Comparison of ENCODE assay signal across 1 cellular context in the genomic region with DNA sequence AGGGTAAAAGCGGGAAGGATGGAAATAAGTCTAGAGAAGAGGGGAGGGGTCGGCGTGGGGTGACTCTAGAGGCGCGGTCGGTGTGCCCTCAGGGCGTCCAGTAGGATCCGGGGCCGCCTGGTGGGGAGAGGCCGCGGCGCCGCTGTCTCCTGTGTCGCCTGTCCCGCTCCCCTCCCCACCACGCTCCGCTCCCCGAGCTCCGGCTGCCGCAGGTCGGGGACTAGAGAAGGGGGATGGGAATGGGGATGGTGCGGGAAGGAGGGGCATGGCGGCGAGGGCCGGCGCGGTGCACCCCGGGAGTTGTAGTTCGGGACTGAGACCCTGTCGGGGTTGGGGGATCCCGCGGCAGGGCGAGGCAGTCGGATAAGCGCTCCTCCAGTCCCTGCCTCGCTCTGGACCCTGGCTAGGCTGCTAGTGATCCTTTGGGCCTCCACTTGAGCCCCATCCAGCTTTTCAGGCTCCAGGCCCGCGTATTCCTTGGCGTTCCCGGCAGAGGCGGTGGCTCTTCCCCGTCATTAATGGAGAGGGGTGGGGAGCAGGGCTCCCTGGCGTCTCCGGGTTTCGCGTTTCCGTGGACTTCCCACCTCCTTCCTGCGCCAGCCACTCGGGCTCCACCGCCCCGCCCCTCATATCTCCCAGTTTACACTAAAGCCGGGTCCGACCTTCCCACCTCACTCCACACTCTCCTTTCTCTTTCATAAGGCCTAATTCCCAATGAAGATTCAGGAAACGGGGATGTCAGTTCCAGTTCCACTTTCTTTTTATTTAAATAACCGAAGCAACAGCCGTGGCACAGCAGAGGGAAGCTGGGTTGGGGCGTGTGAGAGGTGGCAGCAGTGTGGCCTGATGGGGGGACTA.
TF ChIP-seq lines count a peak whose summit lies in the region.

A gene with protein sequence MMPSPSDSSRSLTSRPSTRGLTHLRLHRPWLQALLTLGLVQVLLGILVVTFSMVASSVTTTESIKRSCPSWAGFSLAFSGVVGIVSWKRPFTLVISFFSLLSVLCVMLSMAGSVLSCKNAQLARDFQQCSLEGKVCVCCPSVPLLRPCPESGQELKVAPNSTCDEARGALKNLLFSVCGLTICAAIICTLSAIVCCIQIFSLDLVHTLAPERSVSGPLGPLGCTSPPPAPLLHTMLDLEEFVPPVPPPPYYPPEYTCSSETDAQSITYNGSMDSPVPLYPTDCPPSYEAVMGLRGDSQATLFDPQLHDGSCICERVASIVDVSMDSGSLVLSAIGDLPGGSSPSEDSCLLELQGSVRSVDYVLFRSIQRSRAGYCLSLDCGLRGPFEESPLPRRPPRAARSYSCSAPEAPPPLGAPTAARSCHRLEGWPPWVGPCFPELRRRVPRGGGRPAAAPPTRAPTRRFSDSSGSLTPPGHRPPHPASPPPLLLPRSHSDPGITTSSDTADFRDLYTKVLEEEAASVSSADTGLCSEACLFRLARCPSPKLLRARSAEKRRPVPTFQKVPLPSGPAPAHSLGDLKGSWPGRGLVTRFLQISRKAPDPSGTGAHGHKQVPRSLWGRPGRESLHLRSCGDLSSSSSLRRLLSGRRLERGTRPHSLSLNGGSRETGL (minus strand): TSS at position 241 of the 858 bp plus-strand sequence. CDS start 606 bp downstream, outside the sequence.

TF ChIP-seq in K562, 482 proteins besides CTCF, POLR2A, EP300 and RAD21 (continued from another document):
- TF ChIP-seq ILF3 (IDR thresholded peaks at IDR 0.05; ENCODE audit: borderline replicate concordance) (no peak), RBM34 (IDR thresholded peaks at IDR 0.05; ENCODE audit: borderline replicate concordance, insufficient read depth, low read length) (0 out of 2 replicates have a peak, but pooled peaks have one; percentile 10), FOXA1 (IDR thresholded peaks at IDR 0.05; ENCODE audit: borderline replicate concordance) (no peak), ZNF121 (CRISPR knock-in tag; conservative IDR thresholded peaks at IDR 0.05) (no peak), ZFP36 (IDR thresholded peaks at IDR 0.05; ENCODE audit: low read depth, low read length, partially characterized antibody) (no peak), ZSCAN32 (CRISPR knock-in tag; IDR thresholded peaks at IDR 0.05) (no peak), TAF15 (IDR thresholded peaks at IDR 0.05; ENCODE audit: low read depth, low read length) (no peak), SUPT5H (IDR thresholded peaks at IDR 0.05) (peak; percentile 49; the same call in 1 of the 2 replicates), ZBTB7A (IDR thresholded peaks at IDR 0.05; ENCODE audit: borderline replicate concordance, control insufficient read depth, low read depth, low read length) (peak; percentile 82), HDAC8 (tag; IDR thresholded peaks at IDR 0.05) (no peak), TEAD1 (CRISPR knock-in tag; IDR thresholded peaks at IDR 0.05) (no peak; a peak in 1 of 4 replicates), CBX1 (IDR thresholded peaks at IDR 0.05; ENCODE audit: low read depth) (no peak), ZNF324 (CRISPR knock-in tag; IDR thresholded peaks at IDR 0.05) (no peak), MYC (IDR thresholded peaks at IDR 0.05; ENCODE audit: low read depth, low read length) (peak; percentile 86), MYC (CRISPR knock-in tag; IDR thresholded peaks at IDR 0.05; ENCODE audit: borderline replicate concordance, low read depth) (no peak), TCFL5 (CRISPR knock-in tag; conservative IDR thresholded peaks at IDR 0.05) (no peak), U2AF1 (optimal IDR thresholded peaks at IDR 0.05; ENCODE audit: low read depth, low read length) (no peak), TAF7 (tag; IDR thresholded peaks at IDR 0.05) (no peak), ZNF79 (CRISPR knock-in tag; IDR thresholded peaks at IDR 0.05; ENCODE audit: low read depth) (no peak), HDAC2 (IDR thresholded peaks at IDR 0.05) (no peak), SIX5 (IDR thresholded peaks at IDR 0.05; ENCODE audit: borderline replicate concordance in 1 of 2, insufficient read depth in 1 of 2, low read depth in 1 of 2, low read length in 2 of 2) (peak; percentile 68 to 77), TAF9B (IDR thresholded peaks at IDR 0.05; ENCODE audit: partially characterized antibody) (no peak), HLTF (IDR thresholded peaks at IDR 0.05) (no peak), ZC3H11A (IDR thresholded peaks at IDR 0.05; ENCODE audit: low read depth, low read length) (no peak), CC2D1A (IDR thresholded peaks at IDR 0.05) (no peak), PYGO2 (tag; IDR thresholded peaks at IDR 0.05) (no peak), SIN3B (IDR thresholded peaks at IDR 0.05; ENCODE audit: low read depth) (no peak), JUND (IDR thresholded peaks at IDR 0.05; ENCODE audit: borderline replicate concordance, low read depth, low read length) (0 out of 2 replicates have a peak, but pooled peaks have one; percentile 7), JUND (tag; IDR thresholded peaks at IDR 0.05; ENCODE audit: borderline replicate concordance, low read depth, low read length) (no peak; the same call in 2 of the 3 replicates), MEIS2 (IDR thresholded peaks at IDR 0.05; ENCODE audit: partially characterized antibody) (no peak), SIN3A (IDR thresholded peaks at IDR 0.05; ENCODE audit: borderline replicate concordance in 2 of 2, control insufficient read depth in 1 of 2, low read depth in 2 of 2, low read length in 2 of 2) (peak in 1 of 2 experiments; percentile 59; a peak in 1 of 4 replicates), NFYB (IDR thresholded peaks at IDR 0.05; ENCODE audit: extremely low read depth, insufficient read length) (no peak), GABPB2 (CRISPR knock-in tag; conservative IDR thresholded peaks at IDR 0.05) (no peak)
- TF ChIP-seq, protein P1, sequence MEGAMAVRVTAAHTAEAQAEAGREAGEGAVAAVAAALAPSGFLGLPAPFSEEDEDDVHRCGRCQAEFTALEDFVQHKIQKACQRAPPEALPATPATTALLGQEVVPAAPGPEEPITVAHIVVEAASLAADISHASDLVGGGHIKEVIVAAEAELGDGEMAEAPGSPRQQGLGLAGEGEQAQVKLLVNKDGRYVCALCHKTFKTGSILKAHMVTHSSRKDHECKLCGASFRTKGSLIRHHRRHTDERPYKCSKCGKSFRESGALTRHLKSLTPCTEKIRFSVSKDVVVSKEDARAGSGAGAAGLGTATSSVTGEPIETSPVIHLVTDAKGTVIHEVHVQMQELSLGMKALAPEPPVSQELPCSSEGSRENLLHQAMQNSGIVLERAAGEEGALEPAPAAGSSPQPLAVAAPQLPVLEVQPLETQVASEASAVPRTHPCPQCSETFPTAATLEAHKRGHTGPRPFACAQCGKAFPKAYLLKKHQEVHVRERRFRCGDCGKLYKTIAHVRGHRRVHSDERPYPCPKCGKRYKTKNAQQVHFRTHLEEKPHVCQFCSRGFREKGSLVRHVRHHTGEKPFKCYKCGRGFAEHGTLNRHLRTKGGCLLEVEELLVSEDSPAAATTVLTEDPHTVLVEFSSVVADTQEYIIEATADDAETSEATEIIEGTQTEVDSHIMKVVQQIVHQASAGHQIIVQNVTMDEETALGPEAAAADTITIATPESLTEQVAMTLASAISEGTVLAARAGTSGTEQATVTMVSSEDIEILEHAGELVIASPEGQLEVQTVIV (CRISPR knock-in tag; IDR thresholded peaks at IDR 0.05; ENCODE audit: borderline replicate concordance), result no peak
- TF ChIP-seq, protein P2, sequence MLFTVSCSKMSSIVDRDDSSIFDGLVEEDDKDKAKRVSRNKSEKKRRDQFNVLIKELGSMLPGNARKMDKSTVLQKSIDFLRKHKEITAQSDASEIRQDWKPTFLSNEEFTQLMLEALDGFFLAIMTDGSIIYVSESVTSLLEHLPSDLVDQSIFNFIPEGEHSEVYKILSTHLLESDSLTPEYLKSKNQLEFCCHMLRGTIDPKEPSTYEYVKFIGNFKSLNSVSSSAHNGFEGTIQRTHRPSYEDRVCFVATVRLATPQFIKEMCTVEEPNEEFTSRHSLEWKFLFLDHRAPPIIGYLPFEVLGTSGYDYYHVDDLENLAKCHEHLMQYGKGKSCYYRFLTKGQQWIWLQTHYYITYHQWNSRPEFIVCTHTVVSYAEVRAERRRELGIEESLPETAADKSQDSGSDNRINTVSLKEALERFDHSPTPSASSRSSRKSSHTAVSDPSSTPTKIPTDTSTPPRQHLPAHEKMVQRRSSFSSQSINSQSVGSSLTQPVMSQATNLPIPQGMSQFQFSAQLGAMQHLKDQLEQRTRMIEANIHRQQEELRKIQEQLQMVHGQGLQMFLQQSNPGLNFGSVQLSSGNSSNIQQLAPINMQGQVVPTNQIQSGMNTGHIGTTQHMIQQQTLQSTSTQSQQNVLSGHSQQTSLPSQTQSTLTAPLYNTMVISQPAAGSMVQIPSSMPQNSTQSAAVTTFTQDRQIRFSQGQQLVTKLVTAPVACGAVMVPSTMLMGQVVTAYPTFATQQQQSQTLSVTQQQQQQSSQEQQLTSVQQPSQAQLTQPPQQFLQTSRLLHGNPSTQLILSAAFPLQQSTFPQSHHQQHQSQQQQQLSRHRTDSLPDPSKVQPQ (CRISPR knock-in tag; IDR thresholded peaks at IDR 0.05; ENCODE audit: borderline replicate concordance), result 0 out of 2 replicates have a peak, but pooled peaks have one; percentile 45
- TF ChIP-seq, protein P3, sequence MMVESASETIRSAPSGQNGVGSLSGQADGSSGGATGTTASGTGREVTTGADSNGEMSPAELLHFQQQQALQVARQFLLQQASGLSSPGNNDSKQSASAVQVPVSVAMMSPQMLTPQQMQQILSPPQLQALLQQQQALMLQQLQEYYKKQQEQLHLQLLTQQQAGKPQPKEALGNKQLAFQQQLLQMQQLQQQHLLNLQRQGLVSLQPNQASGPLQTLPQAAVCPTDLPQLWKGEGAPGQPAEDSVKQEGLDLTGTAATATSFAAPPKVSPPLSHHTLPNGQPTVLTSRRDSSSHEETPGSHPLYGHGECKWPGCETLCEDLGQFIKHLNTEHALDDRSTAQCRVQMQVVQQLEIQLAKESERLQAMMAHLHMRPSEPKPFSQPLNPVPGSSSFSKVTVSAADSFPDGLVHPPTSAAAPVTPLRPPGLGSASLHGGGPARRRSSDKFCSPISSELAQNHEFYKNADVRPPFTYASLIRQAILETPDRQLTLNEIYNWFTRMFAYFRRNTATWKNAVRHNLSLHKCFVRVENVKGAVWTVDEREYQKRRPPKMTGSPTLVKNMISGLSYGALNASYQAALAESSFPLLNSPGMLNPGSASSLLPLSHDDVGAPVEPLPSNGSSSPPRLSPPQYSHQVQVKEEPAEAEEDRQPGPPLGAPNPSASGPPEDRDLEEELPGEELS (CRISPR knock-in tag; IDR thresholded peaks at IDR 0.05; ENCODE audit: borderline replicate concordance), result no peak
- TF ChIP-seq, protein P4, sequence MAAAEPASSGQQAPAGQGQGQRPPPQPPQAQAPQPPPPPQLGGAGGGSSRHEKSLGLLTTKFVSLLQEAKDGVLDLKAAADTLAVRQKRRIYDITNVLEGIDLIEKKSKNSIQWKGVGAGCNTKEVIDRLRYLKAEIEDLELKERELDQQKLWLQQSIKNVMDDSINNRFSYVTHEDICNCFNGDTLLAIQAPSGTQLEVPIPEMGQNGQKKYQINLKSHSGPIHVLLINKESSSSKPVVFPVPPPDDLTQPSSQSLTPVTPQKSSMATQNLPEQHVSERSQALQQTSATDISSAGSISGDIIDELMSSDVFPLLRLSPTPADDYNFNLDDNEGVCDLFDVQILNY (CRISPR knock-in tag; IDR thresholded peaks at IDR 0.05), result no peak
- TF ChIP-seq, protein P5, sequence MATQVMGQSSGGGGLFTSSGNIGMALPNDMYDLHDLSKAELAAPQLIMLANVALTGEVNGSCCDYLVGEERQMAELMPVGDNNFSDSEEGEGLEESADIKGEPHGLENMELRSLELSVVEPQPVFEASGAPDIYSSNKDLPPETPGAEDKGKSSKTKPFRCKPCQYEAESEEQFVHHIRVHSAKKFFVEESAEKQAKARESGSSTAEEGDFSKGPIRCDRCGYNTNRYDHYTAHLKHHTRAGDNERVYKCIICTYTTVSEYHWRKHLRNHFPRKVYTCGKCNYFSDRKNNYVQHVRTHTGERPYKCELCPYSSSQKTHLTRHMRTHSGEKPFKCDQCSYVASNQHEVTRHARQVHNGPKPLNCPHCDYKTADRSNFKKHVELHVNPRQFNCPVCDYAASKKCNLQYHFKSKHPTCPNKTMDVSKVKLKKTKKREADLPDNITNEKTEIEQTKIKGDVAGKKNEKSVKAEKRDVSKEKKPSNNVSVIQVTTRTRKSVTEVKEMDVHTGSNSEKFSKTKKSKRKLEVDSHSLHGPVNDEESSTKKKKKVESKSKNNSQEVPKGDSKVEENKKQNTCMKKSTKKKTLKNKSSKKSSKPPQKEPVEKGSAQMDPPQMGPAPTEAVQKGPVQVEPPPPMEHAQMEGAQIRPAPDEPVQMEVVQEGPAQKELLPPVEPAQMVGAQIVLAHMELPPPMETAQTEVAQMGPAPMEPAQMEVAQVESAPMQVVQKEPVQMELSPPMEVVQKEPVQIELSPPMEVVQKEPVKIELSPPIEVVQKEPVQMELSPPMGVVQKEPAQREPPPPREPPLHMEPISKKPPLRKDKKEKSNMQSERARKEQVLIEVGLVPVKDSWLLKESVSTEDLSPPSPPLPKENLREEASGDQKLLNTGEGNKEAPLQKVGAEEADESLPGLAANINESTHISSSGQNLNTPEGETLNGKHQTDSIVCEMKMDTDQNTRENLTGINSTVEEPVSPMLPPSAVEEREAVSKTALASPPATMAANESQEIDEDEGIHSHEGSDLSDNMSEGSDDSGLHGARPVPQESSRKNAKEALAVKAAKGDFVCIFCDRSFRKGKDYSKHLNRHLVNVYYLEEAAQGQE (CRISPR knock-in tag; IDR thresholded peaks at IDR 0.05; ENCODE audit: low read depth), result peak; percentile 80; the same call in 1 of the 2 replicates
- TF ChIP-seq, protein P6, sequence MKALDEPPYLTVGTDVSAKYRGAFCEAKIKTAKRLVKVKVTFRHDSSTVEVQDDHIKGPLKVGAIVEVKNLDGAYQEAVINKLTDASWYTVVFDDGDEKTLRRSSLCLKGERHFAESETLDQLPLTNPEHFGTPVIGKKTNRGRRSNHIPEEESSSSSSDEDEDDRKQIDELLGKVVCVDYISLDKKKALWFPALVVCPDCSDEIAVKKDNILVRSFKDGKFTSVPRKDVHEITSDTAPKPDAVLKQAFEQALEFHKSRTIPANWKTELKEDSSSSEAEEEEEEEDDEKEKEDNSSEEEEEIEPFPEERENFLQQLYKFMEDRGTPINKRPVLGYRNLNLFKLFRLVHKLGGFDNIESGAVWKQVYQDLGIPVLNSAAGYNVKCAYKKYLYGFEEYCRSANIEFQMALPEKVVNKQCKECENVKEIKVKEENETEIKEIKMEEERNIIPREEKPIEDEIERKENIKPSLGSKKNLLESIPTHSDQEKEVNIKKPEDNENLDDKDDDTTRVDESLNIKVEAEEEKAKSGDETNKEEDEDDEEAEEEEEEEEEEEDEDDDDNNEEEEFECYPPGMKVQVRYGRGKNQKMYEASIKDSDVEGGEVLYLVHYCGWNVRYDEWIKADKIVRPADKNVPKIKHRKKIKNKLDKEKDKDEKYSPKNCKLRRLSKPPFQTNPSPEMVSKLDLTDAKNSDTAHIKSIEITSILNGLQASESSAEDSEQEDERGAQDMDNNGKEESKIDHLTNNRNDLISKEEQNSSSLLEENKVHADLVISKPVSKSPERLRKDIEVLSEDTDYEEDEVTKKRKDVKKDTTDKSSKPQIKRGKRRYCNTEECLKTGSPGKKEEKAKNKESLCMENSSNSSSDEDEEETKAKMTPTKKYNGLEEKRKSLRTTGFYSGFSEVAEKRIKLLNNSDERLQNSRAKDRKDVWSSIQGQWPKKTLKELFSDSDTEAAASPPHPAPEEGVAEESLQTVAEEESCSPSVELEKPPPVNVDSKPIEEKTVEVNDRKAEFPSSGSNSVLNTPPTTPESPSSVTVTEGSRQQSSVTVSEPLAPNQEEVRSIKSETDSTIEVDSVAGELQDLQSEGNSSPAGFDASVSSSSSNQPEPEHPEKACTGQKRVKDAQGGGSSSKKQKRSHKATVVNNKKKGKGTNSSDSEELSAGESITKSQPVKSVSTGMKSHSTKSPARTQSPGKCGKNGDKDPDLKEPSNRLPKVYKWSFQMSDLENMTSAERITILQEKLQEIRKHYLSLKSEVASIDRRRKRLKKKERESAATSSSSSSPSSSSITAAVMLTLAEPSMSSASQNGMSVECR (CRISPR knock-in tag; IDR thresholded peaks at IDR 0.05), result no peak
